ENCODE assay signal across 13 cellular contexts in the genomic region with DNA sequence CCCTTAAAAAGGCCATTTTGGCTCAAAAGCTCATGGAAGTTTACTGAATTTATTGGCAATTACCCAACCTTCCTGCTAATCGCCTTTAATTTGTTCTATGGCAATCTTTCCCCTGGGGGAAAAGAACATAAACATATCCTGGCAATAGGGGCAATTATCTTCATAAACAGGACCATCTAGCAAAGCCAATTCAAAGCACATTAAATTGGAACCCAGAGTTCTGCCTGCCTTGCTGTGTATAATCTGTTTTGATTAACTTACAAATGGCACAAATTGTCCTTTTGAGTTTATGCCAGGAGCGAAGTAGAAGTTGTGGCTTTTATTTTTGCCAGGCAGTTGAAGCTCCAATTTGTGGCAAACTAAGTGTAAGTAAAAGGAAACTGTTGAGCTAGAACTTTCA.
"Had no signal": no experiment of that assay in that cellular context is flagged by ENCODE, and none has a peak within 500 bp of the region (broad histone marks: within the 10 kb centered on the region; RNA-seq: fewer than 3 reads in every experiment).

No MANE protein-coding gene starts in this region.

- DNase-seq: activated CD4-positive, alpha-beta memory T cell treated with anti-CD3 and anti-CD28 coated beads, Interleukin-2, amount 10 ng/mL, durations not matched to agents 7 days and 5 days; activated CD4-positive, alpha-beta T cell treated with anti-CD3 and anti-CD28 coated beads for 36 hours; activated effector memory CD4-positive, alpha-beta T cell treated with anti-CD3 and anti-CD28 coated beads, Interleukin-2, amount 50 U/mL, for 16 hours; activated T-cell treated with anti-CD3 and anti-CD28 coated beads, Interleukin-2, amount 50 U/mL, for 4 hours; dorsolateral prefrontal cortex; left colon; lower lobe of right lung; right lobe of liver; stimulated activated naive CD8-positive, alpha-beta T cell treated with anti-CD3 and anti-CD28 coated beads, Interleukin-15, Interleukin-2, amounts not matched to agents 100 U/mL and 50 U/mL, for 24 hours; transverse colon had no signal

- ATAC-seq: activated CD4-positive, alpha-beta T cell treated with anti-CD3 and anti-CD28 coated beads for 36 hours; activated T-cell treated with anti-CD3 and anti-CD28 coated beads, Interleukin-2, amount 50 U/mL, for 4 hours; gastroesophageal sphincter; left colon; lower lobe of right lung; right lobe of liver; stimulated activated naive CD8-positive, alpha-beta T cell treated with anti-CD3 and anti-CD28 coated beads, Interleukin-15, Interleukin-2, amounts not matched to agents 100 U/mL and 50 U/mL, for 24 hours had no signal

- H3K4me1 ChIP-seq: lower lobe of right lung, prostate gland, right lobe of liver, transverse colon, vagina had no signal

- H3K27ac ChIP-seq: gastroesophageal sphincter, lower lobe of right lung, prostate gland, right lobe of liver, transverse colon, vagina had no signal

- H3K4me3 ChIP-seq: dorsolateral prefrontal cortex, gastroesophageal sphincter, lower lobe of right lung, prostate gland, right lobe of liver, transverse colon, vagina had no signal

- H3K36me3 ChIP-seq: gastroesophageal sphincter, lower lobe of right lung, prostate gland, right lobe of liver, transverse colon, vagina had no signal

- H3K9me3 ChIP-seq: gastroesophageal sphincter, lower lobe of right lung, prostate gland, right lobe of liver, transverse colon, vagina had no signal

- H3K27me3 ChIP-seq: dorsolateral prefrontal cortex, gastroesophageal sphincter, transverse colon, vagina had no signal
